In genomic region chr2:66697346-66697745, GRCh38 we compare ENCODE assay signal across 17 cellular contexts.
DNase-seq lines count a peak whose midpoint lies in the region; ATAC-seq and TF ChIP-seq lines count a peak whose summit lies in the region.
"Had no signal": no experiment of that assay in that cellular context is flagged by ENCODE, and none has a peak within 500 bp of the region (broad histone marks: within the 10 kb centered on the region; RNA-seq: fewer than 3 reads in every experiment).

No MANE protein-coding gene starts in this region.

- ATAC-seq in HG03571 (IDR thresholded peaks at IDR 0.05; ENCODE audit: unreplicated experiment) = no peak
- ATAC-seq: Panc1 had no signal

- H4K20me1 ChIP-seq in fibroblast of lung (ENCODE audit: control insufficient read depth, extremely low read depth, insufficient read depth, low read length) = no peaks in the 10 kb centered on the region
- H4K20me1 ChIP-seq: BLaER1 treated with 17β-estradiol and CSF1 and Interleukin-3, amounts not matched to agents 10 nM and 100 nM had no signal

- H3K9me3 Mint-ChIP-seq in HFFc6 (no peaks in the 10 kb centered on the region), nephron (no peaks in the 10 kb centered on the region)

- H3K4me1 Mint-ChIP-seq in HFFc6 (ENCODE audit: low read depth) (peaks cover 23% of the 10 kb centered on the region; the same call in 1 of the 2 replicates), nephron (peaks cover 67% of the 10 kb centered on the region)

- H3K36me3 Mint-ChIP-seq in HFFc6 (ENCODE audit: low read depth) (no peaks in the 10 kb centered on the region), nephron (ENCODE audit: low read depth) (peaks cover 3% of the 10 kb centered on the region)

- TF ChIP-seq CTCF in HFFc6 (IDR thresholded peaks at IDR 0.05) (no peak), fibroblast of lung (conservative IDR thresholded peaks at IDR 0.05 in 1 of 2, IDR thresholded peaks at IDR 0.05 in 1 of 2; ENCODE audit: low read depth in 1 of 2, low read length in 2 of 2) (no peak), nephron (IDR thresholded peaks at IDR 0.05; ENCODE audit: unreplicated experiment in 3 of 3) (no peak)

- H3K4me1 ChIP-seq in fibroblast of lung (ENCODE audit: control insufficient read depth, extremely low read depth, insufficient read depth, low read length) (no peaks in the 10 kb centered on the region), stomach smooth muscle (ENCODE audit: control insufficient read depth, insufficient read depth, low read length) (peaks cover 31% of the 10 kb centered on the region)
- H3K4me1 ChIP-seq: BLaER1 treated with 17β-estradiol and CSF1 and Interleukin-3, amounts not matched to agents 10 nM and 100 nM had no signal

- H3K27ac ChIP-seq in fibroblast of lung (ENCODE audit: insufficient read depth, low read length) (no peak overlapping the region), stomach smooth muscle (ENCODE audit: low read length) (peak overlapping the region; percentile 69)
- H3K27ac ChIP-seq: BLaER1 treated with 17β-estradiol and CSF1 and Interleukin-3, amounts not matched to agents 10 nM and 100 nM had no signal

- no peak overlapping the region for H3K27ac Mint-ChIP-seq in HFFc6
- peak overlapping the region; percentile 84 to 99 (median 97) for H3K27ac Mint-ChIP-seq in nephron

- H3K27me3 ChIP-seq in fibroblast of lung (ENCODE audit: control insufficient read depth, insufficient read depth, low read length) (no peaks in the 10 kb centered on the region), stomach smooth muscle (ENCODE audit: control insufficient read depth in 1 of 2, insufficient read depth in 2 of 2, low read length in 2 of 2) (no peaks in the 10 kb centered on the region)
- H3K27me3 ChIP-seq: BLaER1 treated with 17β-estradiol and CSF1 and Interleukin-3, amounts not matched to agents 10 nM and 100 nM had no signal

- H3K9me3 ChIP-seq in fibroblast of lung (ENCODE audit: control insufficient read depth, insufficient read depth, low read depth, low read length) (no peaks in the 10 kb centered on the region), stomach smooth muscle (ENCODE audit: control insufficient read depth in 2 of 2, low read length in 2 of 2) (no peaks in the 10 kb centered on the region)
- H3K9me3 ChIP-seq: BLaER1 treated with 17β-estradiol and CSF1 and Interleukin-3, amounts not matched to agents 10 nM and 100 nM had no signal

- H3K27me3 Mint-ChIP-seq in HFFc6 (ENCODE audit: insufficient read depth) (no peaks in the 10 kb centered on the region), nephron (ENCODE audit: low read depth) (no peaks in the 10 kb centered on the region)

- H3K9ac ChIP-seq in fibroblast of lung (ENCODE audit: insufficient read depth, low read length) (no peak overlapping the region), stomach smooth muscle (ENCODE audit: low read length in 2 of 2) (peak overlapping the region in 1 of 2 donors; percentile 27)
- H3K9ac ChIP-seq: BLaER1 treated with 17β-estradiol and CSF1 and Interleukin-3, amounts not matched to agents 10 nM and 100 nM had no signal

- H3K4me3 ChIP-seq in fibroblast of lung (replicated peaks in 1 of 4; ENCODE audit: control extremely low read depth in 1 of 4, insufficient read depth in 1 of 4, low read depth in 3 of 4, low read length in 4 of 4) (peak overlapping the region in 2 of 4 experiments; percentile 10 to 28), stomach smooth muscle (ENCODE audit: low read length in 2 of 2) (no peak overlapping the region)
- H3K4me3 ChIP-seq: BLaER1 treated with 17β-estradiol and CSF1 and Interleukin-3, amounts not matched to agents 10 nM and 100 nM had no signal

- peak overlapping the region; percentile 60 for H3K4me2 ChIP-seq in fibroblast of lung (ENCODE audit: extremely low read depth, insufficient read depth, low read length)
- H3K4me2 ChIP-seq: BLaER1 treated with 17β-estradiol and CSF1 and Interleukin-3, amounts not matched to agents 10 nM and 100 nM had no signal

- H3K36me3 ChIP-seq in fibroblast of lung (ENCODE audit: control insufficient read depth, insufficient read depth, low read length) (no peaks in the 10 kb centered on the region), stomach smooth muscle (ENCODE audit: control insufficient read depth in 2 of 2, insufficient read depth in 2 of 2, low read length in 2 of 2) (no peaks in the 10 kb centered on the region)
- H3K36me3 ChIP-seq: BLaER1 treated with 17β-estradiol and CSF1 and Interleukin-3, amounts not matched to agents 10 nM and 100 nM had no signal

- H2AFZ ChIP-seq in fibroblast of lung (ENCODE audit: low read length) = no peak overlapping the region

- H3K79me2 ChIP-seq in fibroblast of lung (ENCODE audit: control insufficient read depth, insufficient read depth, low read length) = no peaks in the 10 kb centered on the region

- no peak for DNase-seq in HFFc6
- peak in 1 of 2 donors; percentile 42 for DNase-seq in fibroblast of lung (ENCODE audit: low read depth in 2 of 2)
- no peak for DNase-seq in NK-92 (lab: John Stamatoyannopoulos, UW; ENCODE audit: unreplicated experiment)
- no peak for DNase-seq in activated naive CD4-positive, alpha-beta T cell treated with anti-CD3 and anti-CD28 coated beads, Interleukin-2, amount 50 U/mL, for 16 hours
- DNase-seq in cortex of kidney (lab: John Stamatoyannopoulos, UW) = no peak
- DNase-seq: DMS 273 treated with DMSO at 0.1 percent for 48 hours, H7, Karpas-422, MM.1S, NCI-H1105 treated with DMSO at 0.1 percent for 48 hours, NCI-H187, NCI-H774 had no signal

- H3K4me3 Mint-ChIP-seq in HFFc6 (peak overlapping the region; percentile 71; the same call in 1 of the 2 replicates), nephron (peak overlapping the region in 2 of 3 experiments; percentile 45 to 74)
